In the genomic region with DNA sequence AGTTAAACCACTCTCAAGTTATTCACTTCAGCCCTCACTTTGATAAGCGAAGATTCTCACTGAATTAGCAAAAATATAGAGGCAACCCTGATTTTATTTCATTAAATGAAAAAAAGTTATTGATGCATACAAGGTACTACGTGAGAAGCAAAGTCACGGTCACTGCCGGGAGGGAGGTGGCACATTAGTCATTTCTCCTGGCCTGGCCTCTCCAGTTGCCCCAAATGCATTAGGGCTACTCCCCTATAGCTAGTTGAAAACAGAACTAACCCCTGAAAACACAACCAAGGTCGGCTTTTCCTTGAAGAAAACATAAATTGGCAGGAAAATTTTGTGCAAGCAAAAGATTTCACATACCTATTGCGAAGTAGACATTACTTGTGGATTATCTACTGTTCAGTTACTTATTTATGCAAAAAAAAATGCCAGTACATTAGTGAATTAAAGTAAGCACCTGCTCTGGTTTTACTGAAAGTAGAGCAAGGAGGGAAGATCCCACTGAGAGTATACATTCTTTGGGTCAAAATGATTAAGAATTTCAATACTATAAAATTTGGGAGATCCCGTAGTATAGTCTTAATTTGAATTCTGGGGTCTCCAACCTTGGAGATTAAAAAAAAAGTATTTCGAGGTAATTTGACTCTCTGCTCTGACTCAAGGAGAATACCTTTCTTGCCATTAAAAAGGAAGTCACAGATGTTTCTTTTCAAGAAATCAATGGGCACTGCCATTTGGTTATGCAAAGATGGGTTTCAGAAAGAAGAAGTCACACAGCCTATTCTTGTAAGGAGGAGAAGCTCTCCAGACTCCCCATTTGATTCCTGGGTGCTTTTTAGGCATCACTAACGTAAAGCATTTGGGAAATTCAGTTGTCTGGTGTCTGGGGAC, we compare ENCODE assay signal across 18 cellular contexts. TPM values are rescaled to one million over a fixed set of nuclear protein-coding genes. Genes with fewer than 3 reads are reported as not detected.
DNase-seq lines count a peak whose midpoint lies in the region; ATAC-seq and TF ChIP-seq lines count a peak whose summit lies in the region.
"Had no signal": no experiment of that assay in that cellular context is flagged by ENCODE, and none has a peak within 500 bp of the region (broad histone marks: within the 10 kb centered on the region; RNA-seq: fewer than 3 reads in every experiment).

No MANE protein-coding gene starts in this region.

- H3K27me3 ChIP-seq in adrenal gland (no peaks in the 10 kb centered on the region), gastroesophageal sphincter (no peaks in the 10 kb centered on the region)
- H3K27me3 ChIP-seq: suprapubic skin had no signal

- POLR2A ChIA-PET in GM10248 (lab: Yijun Ruan, JAX): no interaction called here

- ATAC-seq in GM19351 (IDR thresholded peaks at IDR 0.05; ENCODE audit: unreplicated experiment): peak; percentile 70
- peak; percentile 89 for ATAC-seq in HG02642 (IDR thresholded peaks at IDR 0.05; ENCODE audit: poor library complexity, unreplicated experiment)
- peak; percentile 85 for ATAC-seq in HG03378 (IDR thresholded peaks at IDR 0.05; ENCODE audit: unreplicated experiment)
- ATAC-seq in gastroesophageal sphincter: no peak
- ATAC-seq: left colon had no signal

- no peaks in the 10 kb centered on the region for H3K36me3 ChIP-seq in adrenal gland (replicated peaks in 1 of 2)
- H3K36me3 ChIP-seq in gastroesophageal sphincter: no peaks in the 10 kb centered on the region
- H3K36me3 ChIP-seq: suprapubic skin had no signal

- peak; percentile 34 for DNase-seq in GM10248 (ENCODE audit: extremely low spot score)
- no peak for DNase-seq in activated naive CD4-positive, alpha-beta T cell treated with Interleukin-2 at 50 U/mL for 16 hours
- DNase-seq in adrenal gland: no peak
- no peak for DNase-seq in HK-2 (ENCODE audit: unreplicated experiment)
- DNase-seq: activated naive CD8-positive, alpha-beta T cell treated with anti-CD3 and anti-CD28 coated beads for 36 hours; cortex of kidney; foreskin melanocyte; left colon; NCI-H510A; SK-N-SH; stimulated activated CD4-positive, alpha-beta T cell treated with anti-CD3 and anti-CD28 coated beads, Interleukin-4, amount 100 ng/mL, for 1 hour had no signal

- 70 to 83% (median 78%) methylated on average over 9 of the region's 9 CpGs for WGBS in adrenal gland, 4 donors
- WGBS in gastroesophageal sphincter (ENCODE audit: low coverage in 1 of 2), 2 donors: 75 to 84% methylated on average over 4 to 9 of the region's 9 CpGs

- CTCF ChIA-PET in GM10248 (lab: Yijun Ruan, JAX): interaction anchor here (1.2 to 1.6 kb wide), 2 partner anchors 48 to 88 kb away, joined by 3 read pairs; no protein-coding TSS in a partner anchor

- no peak for TF ChIP-seq EP300 in gastroesophageal sphincter (IDR thresholded peaks at IDR 0.05)

- intact Hi-C loops in adrenal gland (cut with DNase I): no loop called here

- no peak for TF ChIP-seq POLR2A in adrenal gland (IDR thresholded peaks at IDR 0.05)
- TF ChIP-seq POLR2A in gastroesophageal sphincter (IDR thresholded peaks at IDR 0.05): no peak

- H3K4me3 ChIP-seq in adrenal gland: no peak overlapping the region
- H3K4me3 ChIP-seq in gastroesophageal sphincter: no peak overlapping the region
- H3K4me3 ChIP-seq: suprapubic skin had no signal

- TF ChIP-seq CTCF in GM10248 (IDR thresholded peaks at IDR 0.05; ENCODE audit: control extremely low read depth, extremely low read depth, low read depth, missing control alignments) (no peak), adrenal gland (IDR thresholded peaks at IDR 0.05) (no peak), gastroesophageal sphincter (IDR thresholded peaks at IDR 0.05) (no peak)

- H3K9me3 ChIP-seq in adrenal gland (replicated peaks in 1 of 3) (no peaks in the 10 kb centered on the region), gastroesophageal sphincter (no peaks in the 10 kb centered on the region)
- H3K9me3 ChIP-seq: SK-N-SH, suprapubic skin had no signal

- H3K4me1 ChIP-seq in adrenal gland (replicated peaks in 1 of 2) (no peaks in the 10 kb centered on the region), gastroesophageal sphincter (no peaks in the 10 kb centered on the region)
- H3K4me1 ChIP-seq: suprapubic skin had no signal

- H3K27ac ChIP-seq in adrenal gland (no peak overlapping the region), gastroesophageal sphincter (no peak overlapping the region)
- H3K27ac ChIP-seq: suprapubic skin had no signal

RNA-seq across cellular contexts. Expression of a gene that starts 28.3 kb away (rescaled TPM):
- total RNA-seq in adrenal gland: under 1 TPM in 2 of 8 donors, not detected in 6; 0.13 to 0.18 TPM
- under 1 TPM; under 0.01 to 0.13 (median 0.03) TPM for polyA plus RNA-seq in adrenal gland
- total RNA-seq in gastroesophageal sphincter: under 1 TPM in 3 of 4 donors, not detected in 1; 0.15 to 0.81 (median 0.72) TPM
- total RNA-seq: A673; activated naive CD8-positive, alpha-beta T cell treated with anti-CD3 and anti-CD28 coated beads for 36 hours; MCF 10A had no signal
- polyA plus RNA-seq: SK-N-SH had no signal

RNA-seq across cellular contexts. Expression of a gene that starts 44.8 kb away (rescaled TPM):
- 10 to 100 TPM in 6 of 8 donors, 1 to 10 TPM in 2; 8.4 to 21.4 (median 16.6) TPM for total RNA-seq in adrenal gland
- polyA plus RNA-seq in adrenal gland: 10 to 100 TPM in 1 of 3 donors, 1 to 10 TPM in 2; 8.9 to 32.9 (median 9.4) TPM
- 10 to 100 TPM in 2 of 4 donors, 1 to 10 TPM in 2; 8.7 to 20.6 (median 12.2) TPM for total RNA-seq in gastroesophageal sphincter
